25 cellular contexts compared by ENCODE assay signal in genomic region chr14:26187996-26188605, GRCh38.
"Had no signal": no experiment of that assay in that cellular context is flagged by ENCODE, and none has a peak within 500 bp of the region (broad histone marks: within the 10 kb centered on the region; RNA-seq: fewer than 3 reads in every experiment).

No MANE protein-coding gene starts in this region.

- H3K4me3 Mint-ChIP-seq: activated CD4-positive, alpha-beta T cell treated with anti-CD3 and anti-CD28 coated beads for 36 hours; activated naive CD8-positive, alpha-beta T cell; activated T-cell treated with anti-CD3 and anti-CD28 coated beads, Interleukin-2, amount 50 U/mL, for 24 hours; activated T-helper 17 cell treated with anti-CD3 and anti-CD28 coated beads, Interleukin-2, amount 50 U/mL, for 72 hours; effector memory CD8-positive, alpha-beta T cell; nephron progenitor cell; WTC11 had no signal

- ATAC-seq: activated CD4-positive, alpha-beta T cell treated with anti-CD3 and anti-CD28 coated beads for 36 hours; activated T-helper 17 cell treated with anti-CD3 and anti-CD28 coated beads, Interleukin-2, amount 50 U/mL, for 72 hours; effector memory CD8-positive, alpha-beta T cell; lower lobe of right lung; mucosa of descending colon; SK-N-SH treated with all-trans-retinoic acid at 6 μM for 48 hours; WTC11 had no signal

- H3K4me3 ChIP-seq: dorsolateral prefrontal cortex, esophagus muscularis mucosa, heart left ventricle, lower lobe of right lung, mucosa of descending colon, upper lobe of left lung had no signal

- H3K27me3 Mint-ChIP-seq: activated CD4-positive, alpha-beta T cell treated with anti-CD3 and anti-CD28 coated beads for 36 hours; activated naive CD8-positive, alpha-beta T cell; activated T-cell treated with anti-CD3 and anti-CD28 coated beads, Interleukin-2, amount 50 U/mL, for 24 hours; activated T-helper 17 cell treated with anti-CD3 and anti-CD28 coated beads, Interleukin-2, amount 50 U/mL, for 72 hours; effector memory CD8-positive, alpha-beta T cell had no signal

- H3K9me3 Mint-ChIP-seq: nephron progenitor cell, WTC11 had no signal

- H3K4me1 ChIP-seq: esophagus muscularis mucosa, heart left ventricle, lower lobe of right lung, upper lobe of left lung had no signal

- H3K27ac ChIP-seq: dorsolateral prefrontal cortex, esophagus muscularis mucosa, heart left ventricle, lower lobe of right lung, upper lobe of left lung had no signal

- H3K36me3 ChIP-seq: esophagus muscularis mucosa, heart left ventricle, lower lobe of right lung, upper lobe of left lung had no signal

- H3K36me3 Mint-ChIP-seq: activated naive CD8-positive, alpha-beta T cell; WTC11 had no signal

- H3K4me1 Mint-ChIP-seq: activated CD4-positive, alpha-beta T cell treated with anti-CD3 and anti-CD28 coated beads for 36 hours; activated T-helper 17 cell treated with anti-CD3 and anti-CD28 coated beads, Interleukin-2, amount 50 U/mL, for 72 hours; nephron progenitor cell; WTC11 had no signal

- H3K27ac Mint-ChIP-seq: activated CD4-positive, alpha-beta T cell treated with anti-CD3 and anti-CD28 coated beads for 36 hours; activated naive CD8-positive, alpha-beta T cell; activated T-cell treated with anti-CD3 and anti-CD28 coated beads, Interleukin-2, amount 50 U/mL, for 24 hours; activated T-helper 17 cell treated with anti-CD3 and anti-CD28 coated beads, Interleukin-2, amount 50 U/mL, for 72 hours; effector memory CD8-positive, alpha-beta T cell; nephron progenitor cell; WTC11 had no signal

- DNase-seq: activated CD4-positive, alpha-beta T cell treated with anti-CD3 and anti-CD28 coated beads for 36 hours; activated CD4-positive, alpha-beta T cell treated with anti-CD3 and anti-CD28 coated beads, Interleukin-2, amount 50 U/mL, for 4 hours; activated CD8-positive, alpha-beta memory T cell treated with anti-CD3 and anti-CD28 coated beads for 24 hours; activated CD8-positive, alpha-beta memory T cell treated with anti-CD3 and anti-CD28 coated beads, Interleukin-2, amount 50 U/mL, for 4 hours; activated naive CD4-positive, alpha-beta T cell; activated T-cell treated with anti-CD3 and anti-CD28 coated beads, Interleukin-2, amount 50 U/mL, for 24 hours; central memory CD4-positive, alpha-beta T cell; dorsolateral prefrontal cortex; effector memory CD8-positive, alpha-beta T cell; heart left ventricle; islet precursor cell; lower lobe of right lung; mesendoderm; mucosa of descending colon; nephron progenitor cell; occipital lobe; posterior cingulate gyrus; stimulated activated CD4-positive, alpha-beta T cell treated with anti-CD3 and anti-CD28 coated beads, Interleukin-4, amount 100 ng/mL, for 24 hours; stimulated activated naive CD4-positive, alpha-beta T cell treated with Interleukin-2 at 50 U/mL for 16 hours; upper lobe of left lung had no signal

- H3K9me3 ChIP-seq: esophagus muscularis mucosa, heart left ventricle, lower lobe of right lung, mucosa of descending colon, upper lobe of left lung had no signal

- H3K27me3 ChIP-seq: dorsolateral prefrontal cortex, esophagus muscularis mucosa, heart left ventricle, upper lobe of left lung had no signal
